In the genomic region with DNA sequence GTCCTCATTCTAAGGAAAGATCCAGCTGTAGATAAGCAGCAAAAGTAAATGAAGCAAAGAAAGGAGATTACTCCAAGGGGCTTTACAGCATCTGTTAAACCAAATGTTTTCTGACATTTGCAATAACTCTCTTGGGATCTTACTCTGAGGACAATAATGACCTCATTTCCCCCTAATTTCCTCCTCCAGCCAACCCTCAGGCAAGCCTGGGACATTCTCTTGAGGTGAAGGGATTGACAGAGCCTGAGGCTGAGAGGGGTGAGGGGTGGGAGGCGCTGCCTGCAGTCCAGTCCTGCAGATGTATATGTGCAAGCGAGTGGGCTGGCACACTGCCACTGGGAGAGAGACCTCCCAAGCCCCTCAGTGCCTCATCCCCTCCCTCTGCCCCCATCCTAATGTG, we compare ENCODE assay signal across 23 cellular contexts.
DNase-seq lines count a peak whose midpoint lies in the region; ATAC-seq and TF ChIP-seq lines count a peak whose summit lies in the region.
"Had no signal": no experiment of that assay in that cellular context is flagged by ENCODE, and none has a peak within 500 bp of the region (broad histone marks: within the 10 kb centered on the region; RNA-seq: fewer than 3 reads in every experiment).

No MANE protein-coding gene starts in this region.

- H3K4me1 ChIP-seq in iPS-15b (ENCODE audit: control insufficient read depth, insufficient read depth, low read length), result no peaks in the 10 kb centered on the region
- H3K4me1 ChIP-seq: gastroesophageal sphincter, right atrium auricular region, testis had no signal

- H3K36me3 ChIP-seq in iPS-15b (ENCODE audit: control insufficient read depth, insufficient read depth, low read length) (no peaks in the 10 kb centered on the region), brain microvascular endothelial cell (replicated peaks) (no peaks in the 10 kb centered on the region)
- H3K36me3 ChIP-seq: gastroesophageal sphincter, right atrium auricular region had no signal

- H3K9ac ChIP-seq in iPS-15b (ENCODE audit: low read depth, low read length), result peak overlapping the region; percentile 4

- H3K4me3 ChIP-seq in iPS-15b (ENCODE audit: low read depth, low read length) (no peak overlapping the region), brain microvascular endothelial cell (ENCODE audit: low read depth, low read length) (no peak overlapping the region)
- H3K4me3 ChIP-seq: gastroesophageal sphincter, right atrium auricular region, testis had no signal

- H3K27ac ChIP-seq in brain microvascular endothelial cell, result no peak overlapping the region
- H3K27ac ChIP-seq: 22Rv1, gastroesophageal sphincter, right atrium auricular region, testis had no signal

- ATAC-seq in GM18868 (IDR thresholded peaks at IDR 0.05; ENCODE audit: unreplicated experiment), result no peak
- ATAC-seq: gastroesophageal sphincter, HepG2, left lobe of liver had no signal

- no peaks in the 10 kb centered on the region for H3K9me3 ChIP-seq in iPS-15b (ENCODE audit: control insufficient read depth, insufficient read depth, low read length)
- H3K9me3 ChIP-seq: gastroesophageal sphincter, right atrium auricular region, testis had no signal

- DNase-seq in DMS 273 (lab: John Stamatoyannopoulos, UW; ENCODE audit: unreplicated experiment), result peak; percentile 49
- no peak for DNase-seq in DMS 273 treated with DMSO at 0.1 percent for 48 hours (lab: John Stamatoyannopoulos, UW)
- peak; percentile 20 for DNase-seq in EL
- DNase-seq in NCI-H524 treated with DMSO at 0.1 percent for 48 hours (lab: John Stamatoyannopoulos, UW), result peak; percentile 86
- DNase-seq in SKM-1 treated with dmso at 0.1 percent for 144 hours (lab: John Stamatoyannopoulos, UW; ENCODE audit: unreplicated experiment), result no peak
- no peak for DNase-seq in brain microvascular endothelial cell
- DNase-seq: activated B cell treated with CpG ODN at 0.5 μM for 24 hours; activated CD4-positive, alpha-beta T cell treated with anti-CD3 and anti-CD28 coated beads, Interleukin-2, amount 10 ng/mL, durations not matched to agents 7 days and 5 days; activated effector memory CD4-positive, alpha-beta T cell treated with anti-CD3 and anti-CD28 coated beads, Interleukin-2, amount 50 U/mL, for 16 hours; activated T-cell treated with anti-CD3 and anti-CD28 coated beads, Interleukin-2, amount 50 U/mL, for 1 hour; effector CD4-positive, alpha-beta T cell; H9; Karpas-422; NCI-H526; stimulated activated CD4-positive, alpha-beta T cell treated with anti-CD3 and anti-CD28 coated beads, Interleukin-1b, Interleukin-23, amount 100 ng/mL, for 48 hours; testis had no signal

- TF ChIP-seq CTCF in brain microvascular endothelial cell (IDR thresholded peaks at IDR 0.05; ENCODE audit: low read depth, low read length, missing control alignments), result no peak

- in situ Hi-C loops in brain microvascular endothelial cell (cut with HindIII; ENCODE audit: low pct_ligation_motif_present, low sequenced_read_pairs), result no loop called here

- H3K27me3 ChIP-seq in iPS-15b (ENCODE audit: control insufficient read depth, insufficient read depth, low read length), result no peaks in the 10 kb centered on the region
- no peaks in the 10 kb centered on the region for H3K27me3 ChIP-seq in brain microvascular endothelial cell (replicated peaks)
- H3K27me3 ChIP-seq: right atrium auricular region, testis had no signal

Comparison
In these comparisons a context has a peak if more than half of its experiments do, and no peak if none do; other contexts are left out.
1. DNase-seq: peak in DMS 273 (single experiment), EL (single experiment) and NCI-H524 treated with DMSO at 0.1 percent for 48 hours (single experiment); none in DMS 273 treated with DMSO at 0.1 percent for 48 hours (single experiment), SKM-1 treated with dmso at 0.1 percent for 144 hours (single experiment) and brain microvascular endothelial cell (single experiment).